26 cellular contexts compared by ENCODE assay signal in genomic region chr21:44296103-44296519, GRCh38. TPM values are rescaled to one million over a fixed set of nuclear protein-coding genes. Genes with fewer than 3 reads are reported as not detected.
"Had no signal": no experiment of that assay in that cellular context is flagged by ENCODE, and none has a peak within 500 bp of the region (broad histone marks: within the 10 kb centered on the region; RNA-seq: fewer than 3 reads in every experiment).

No MANE protein-coding gene starts in this region.

- H3K27me3 ChIP-seq: pancreas had no signal

- ATAC-seq: activated CD4-positive, alpha-beta T cell treated with anti-CD3 and anti-CD28 coated beads for 36 hours; activated CD8-positive, alpha-beta memory T cell treated with anti-CD3 and anti-CD28 coated beads, Interleukin-2, amount 10 ng/mL, durations not matched to agents 7 days and 5 days; activated CD8-positive, alpha-beta T cell treated with anti-CD3 and anti-CD28 coated beads, Interleukin-2, amount 10 ng/mL, durations not matched to agents 7 days and 5 days; activated naive CD4-positive, alpha-beta T cell treated with anti-CD3 and anti-CD28 coated beads, Interleukin-2, amount 50 U/mL, for 72 hours; naive thymus-derived CD4-positive, alpha-beta T cell; pancreas; psoas muscle; T-cell had no signal

- H3K9me3 ChIP-seq: esophagus squamous epithelium, pancreas, psoas muscle, spleen, thoracic aorta had no signal

- H3K36me3 ChIP-seq: esophagus squamous epithelium, pancreas, spleen, thoracic aorta had no signal

- H3K27ac ChIP-seq: epithelial cell of prostate, esophagus squamous epithelium, pancreas, psoas muscle, spleen, thoracic aorta had no signal

- DNase-seq: activated CD4-positive, alpha-beta T cell treated with anti-CD3 and anti-CD28 coated beads for 36 hours; activated CD4-positive, CD25-positive, alpha-beta regulatory T cell; activated CD8-positive, alpha-beta memory T cell treated with anti-CD3 and anti-CD28 coated beads, Interleukin-2, amount 10 ng/mL, durations not matched to agents 7 days and 5 days; activated CD8-positive, alpha-beta T cell treated with anti-CD3 and anti-CD28 coated beads, Interleukin-2, amount 10 ng/mL, durations not matched to agents 7 days and 5 days; activated naive CD4-positive, alpha-beta T cell; activated T-cell treated with anti-CD3 and anti-CD28 coated beads, Interleukin-2, amount 50 U/mL, for 48 hours; dermis blood vessel endothelial cell; effector CD8-positive, alpha-beta T cell; esophagus squamous epithelium; glutamatergic neuron; islet precursor cell; midbrain; naive thymus-derived CD4-positive, alpha-beta T cell; nucleus accumbens; psoas muscle; spleen; T-cell had no signal

- H3K4me3 ChIP-seq: esophagus squamous epithelium, pancreas, psoas muscle, spleen, thoracic aorta had no signal

RNA-seq across cellular contexts. Expression of gene AIRE, which starts 10.4 kb away (rescaled TPM):
- total RNA-seq: activated CD4-positive, alpha-beta T cell treated with anti-CD3 and anti-CD28 coated beads for 36 hours; activated CD8-positive, alpha-beta T cell treated with anti-CD3 and anti-CD28 coated beads, Interleukin-2, amount 10 ng/mL, durations not matched to agents 7 days and 5 days; activated naive CD4-positive, alpha-beta T cell treated with anti-CD3 and anti-CD28 coated beads, Interleukin-2, amount 50 U/mL, for 72 hours; bronchial epithelial cell; dermis blood vessel endothelial cell; esophagus squamous epithelium; pancreas; subcutaneous adipose tissue; thoracic aorta had no signal
- polyA plus RNA-seq: neural cell had no signal

RNA-seq across cellular contexts. Expression of gene DNMT3L, which starts 34.4 kb away (rescaled TPM):
- total RNA-seq: activated CD4-positive, alpha-beta T cell treated with anti-CD3 and anti-CD28 coated beads for 36 hours; activated CD8-positive, alpha-beta memory T cell treated with anti-CD3 and anti-CD28 coated beads, Interleukin-2, amount 10 ng/mL, durations not matched to agents 7 days and 5 days; activated CD8-positive, alpha-beta T cell treated with anti-CD3 and anti-CD28 coated beads, Interleukin-2, amount 10 ng/mL, durations not matched to agents 7 days and 5 days; activated naive CD4-positive, alpha-beta T cell treated with anti-CD3 and anti-CD28 coated beads, Interleukin-2, amount 50 U/mL, for 72 hours; bronchial epithelial cell; dermis blood vessel endothelial cell; esophagus squamous epithelium; frontal cortex; lower leg skin; naive thymus-derived CD4-positive, alpha-beta T cell; pancreas; psoas muscle; spleen; subcutaneous adipose tissue; T-cell; thoracic aorta had no signal
- polyA plus RNA-seq: naive thymus-derived CD4-positive, alpha-beta T cell; neural cell; pancreas; psoas muscle; spleen had no signal

RNA-seq across cellular contexts. Expression of gene ICOSLG, which starts 55.4 kb away (rescaled TPM):
- polyA plus RNA-seq: neural cell had no signal
